1 cellular context compared by ENCODE assay signal in genomic region chr2:86238354-86238753, GRCh38.
TF ChIP-seq lines count a peak whose summit lies in the region.

No MANE protein-coding gene starts in this region.

TF ChIP-seq in HepG2, 621 proteins besides CTCF, POLR2A, EP300 and RAD21:
- 0 out of 2 replicates have a peak, but pooled peaks have one; percentile 10 for TF ChIP-seq ZFP90 (CRISPR knock-in tag; IDR thresholded peaks at IDR 0.05; ENCODE audit: borderline replicate concordance)
- TF ChIP-seq TP53 (CRISPR knock-in tag; conservative IDR thresholded peaks at IDR 0.05): no peak
